Comparison of ENCODE assay signal across 10 cellular contexts in the genomic region with DNA sequence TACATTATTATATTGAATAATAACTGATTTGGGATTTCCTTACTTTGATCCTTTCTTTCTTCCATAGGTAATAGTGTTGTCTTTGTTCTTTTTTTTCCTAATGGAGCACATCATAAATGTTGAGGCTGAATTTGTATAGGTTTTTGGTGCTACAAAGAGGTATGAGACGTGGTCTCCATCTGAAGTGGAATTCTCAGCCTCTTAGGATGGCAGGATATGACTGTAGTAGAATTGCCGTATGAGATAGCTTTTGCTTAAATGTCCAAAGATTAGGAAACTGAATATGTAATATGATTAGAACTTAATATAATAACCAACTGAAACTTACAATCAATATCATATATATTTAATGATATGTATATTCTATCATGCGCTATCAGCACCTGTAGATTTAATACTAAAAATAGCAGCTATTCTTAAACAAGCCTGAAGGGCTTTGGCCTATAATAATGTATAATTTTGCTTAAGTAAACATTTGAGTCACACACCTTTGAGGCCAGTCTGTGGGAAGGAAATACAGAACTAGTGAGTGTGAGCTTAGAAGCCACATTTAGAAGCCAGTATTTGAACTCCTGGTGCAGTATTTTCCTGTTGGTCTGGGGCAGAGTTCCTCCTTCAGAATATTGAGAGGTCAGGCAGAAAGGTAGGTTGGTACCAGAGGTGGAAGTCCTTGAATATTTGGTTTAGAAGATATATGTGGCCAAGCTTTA.
DNase-seq lines count a peak whose midpoint lies in the region; ATAC-seq and TF ChIP-seq lines count a peak whose summit lies in the region.
"Had no signal": no experiment of that assay in that cellular context is flagged by ENCODE, and none has a peak within 500 bp of the region (broad histone marks: within the 10 kb centered on the region; RNA-seq: fewer than 3 reads in every experiment).

No MANE protein-coding gene starts in this region.

- no peaks in the 10 kb centered on the region for H4K20me1 ChIP-seq in HCT116 (ENCODE audit: insufficient read depth)
- H4K20me1 ChIP-seq in OCI-LY1 (ENCODE audit: insufficient read depth, low read length), result no peaks in the 10 kb centered on the region

- TF ChIP-seq POLR2A in HCT116 (IDR thresholded peaks at IDR 0.05; ENCODE audit: borderline replicate concordance, extremely low read depth, insufficient read depth, insufficient read length), result no peak

- H2AFZ ChIP-seq in HCT116 (ENCODE audit: low read depth, low read length, poor library complexity, severe bottlenecking) (no peak overlapping the region), OCI-LY1 (ENCODE audit: low read length) (no peak overlapping the region)

- intact Hi-C loops in HCT116 (cut with micrococcal nuclease), result no loop called here

- H3K9ac ChIP-seq in HCT116 (ENCODE audit: low read length) (no peak overlapping the region), OCI-LY1 (ENCODE audit: low read length) (no peak overlapping the region)

- no peak for TF ChIP-seq RAD21 in HCT116 (IDR thresholded peaks at IDR 0.05; ENCODE audit: low read depth)

- no TSS peak for BruUV-seq in HCT116 (replicated peaks; lab: Mats Ljungman, UMichigan)

- peak overlapping the region; percentile 40 for H3K4me2 ChIP-seq in HCT116 (ENCODE audit: low read length)
- H3K4me2 ChIP-seq in OCI-LY1 (ENCODE audit: low read length), result no peak overlapping the region; the same call in 1 of the 2 replicates

- DNase-seq in AG10803 (ENCODE audit: low read depth) (peak; percentile 34), HCT116 (ENCODE audit: low read depth, low spot score) (peak; percentile 23), glomerular visceral epithelial cell (ENCODE audit: extremely low spot score) (peak; percentile 55), NCI-H1092 (lab: John Stamatoyannopoulos, UW) (no peak), NCI-H1694 treated with DMSO at 0.1 percent for 48 hours (lab: John Stamatoyannopoulos, UW) (no peak)
- DNase-seq: effector CD8-positive, alpha-beta T cell; naive thymus-derived CD8-positive, alpha-beta T cell had no signal

- ATAC-seq in HCT116 (peak; percentile 50; the same call in 1 of the 2 replicates), GM18867 (IDR thresholded peaks at IDR 0.05; ENCODE audit: unreplicated experiment) (no peak), HG03135 (IDR thresholded peaks at IDR 0.05; ENCODE audit: unreplicated experiment) (no peak)
- ATAC-seq: naive thymus-derived CD8-positive, alpha-beta T cell had no signal

- CTCF ChIA-PET in HCT116 (lab: Charles Lee), result interaction anchor here (1.3 kb wide), 1 partner anchor 21 kb away, joined by 4 read pairs; no protein-coding TSS in a partner anchor

- RAD21 ChIA-PET in HCT116 (lab: Charles Lee; ENCODE audit: low non-redundant PET in 1 of 2, low total read pairs in 2 of 2, uncharacterized antibody in 2 of 2, unreplicated experiment in 2 of 2), result no interaction called here

- H3K4me1 ChIP-seq in HCT116 (ENCODE audit: control insufficient read depth in 1 of 2, insufficient read depth in 2 of 2, low read length in 2 of 2), result peaks cover 8 to 9% of the 10 kb centered on the region in 2 experiments
- H3K4me1 ChIP-seq in OCI-LY1 (ENCODE audit: insufficient read depth, low read length, severe bottlenecking), result peaks cover 71% of the 10 kb centered on the region

- H3K9me3 ChIP-seq in HCT116 (ENCODE audit: control insufficient read depth in 1 of 2, insufficient read depth in 1 of 2, low read depth in 1 of 2, low read length in 2 of 2) (no peaks in the 10 kb centered on the region), OCI-LY1 (ENCODE audit: low read length) (no peaks in the 10 kb centered on the region)

- no peak overlapping the region for H3K4me3 ChIP-seq in AG10803 (ENCODE audit: low read length)
- no peak overlapping the region for H3K4me3 ChIP-seq in HCT116 (replicated peaks in 1 of 2; ENCODE audit: low read depth in 1 of 2, low read length in 2 of 2)
- no peak overlapping the region for H3K4me3 ChIP-seq in OCI-LY1 (ENCODE audit: low read depth, low read length, poor library complexity, severe bottlenecking)

- H3K27me3 ChIP-seq in HCT116 (ENCODE audit: insufficient read depth, low read length), result no peaks in the 10 kb centered on the region
- no peaks in the 10 kb centered on the region for H3K27me3 ChIP-seq in OCI-LY1 (ENCODE audit: insufficient read depth, low read length)

- H3K9me2 ChIP-seq in HCT116 (ENCODE audit: insufficient read depth) (no peaks in the 10 kb centered on the region), OCI-LY1 (ENCODE audit: low read depth, low read length) (no peaks in the 10 kb centered on the region)

- POLR2A ChIA-PET in HCT116 (lab: Charles Lee), result interaction anchor here (0.8 kb wide), 1 partner anchor 266 kb away, joined by 4 read pairs; a partner anchor contains a TSS

- H3K79me2 ChIP-seq in HCT116 (ENCODE audit: insufficient read depth, low read length), result no peaks in the 10 kb centered on the region
- peaks cover 24% of the 10 kb centered on the region for H3K79me2 ChIP-seq in OCI-LY1 (ENCODE audit: insufficient read depth, low read length)

- H3F3A ChIP-seq in OCI-LY1 (ENCODE audit: insufficient read depth, low read length), result no peaks in the 10 kb centered on the region

- H3K27ac ChIP-seq in HCT116 (ENCODE audit: low read depth, low read length) (peak overlapping the region; percentile 36; the same call in 1 of the 2 replicates), OCI-LY1 (ENCODE audit: low read depth, low read length, poor library complexity, severe bottlenecking) (peak overlapping the region; percentile 64)

- H3K36me3 ChIP-seq in HCT116 (ENCODE audit: control insufficient read depth in 1 of 2, insufficient read depth in 2 of 2, low read length in 2 of 2) (0 out of 4 replicates have a peak, but pooled peaks cover 0 to 2% of the 10 kb centered on the region in 2 experiments), OCI-LY1 (ENCODE audit: insufficient read depth, low read length) (peaks cover 93% of the 10 kb centered on the region)

- no peak for TF ChIP-seq CTCF in AG10803 (conservative IDR thresholded peaks at IDR 0.05; ENCODE audit: low read length)
- TF ChIP-seq CTCF in HCT116 (IDR thresholded peaks at IDR 0.05 in 2 of 3, conservative IDR thresholded peaks at IDR 0.05 in 1 of 3; ENCODE audit: borderline replicate concordance in 1 of 3, insufficient read depth in 1 of 3, low read depth in 2 of 3, low read length in 2 of 3), result no peak
- TF ChIP-seq CTCF in OCI-LY1 (IDR thresholded peaks at IDR 0.05; ENCODE audit: low read length), result no peak

TF ChIP-seq in HCT116, 20 proteins besides CTCF, POLR2A, EP300 and RAD21:
- no peak for TF ChIP-seq CBX3 (IDR thresholded peaks at IDR 0.05; ENCODE audit: low read depth)
- TF ChIP-seq SIN3A (IDR thresholded peaks at IDR 0.05; ENCODE audit: low read depth), result no peak
- no peak for TF ChIP-seq ZFX (IDR thresholded peaks at IDR 0.05)
- TF ChIP-seq FOSL1 (IDR thresholded peaks at IDR 0.05; ENCODE audit: low read depth), result 0 out of 2 replicates have a peak, but pooled peaks have one; percentile 15
- TF ChIP-seq SRF (IDR thresholded peaks at IDR 0.05; ENCODE audit: low read depth), result no peak
- TF ChIP-seq EZH2 (IDR thresholded peaks at IDR 0.05), result no peak
- TF ChIP-seq TCF7L2 (IDR thresholded peaks at IDR 0.05; ENCODE audit: borderline replicate concordance, extremely low read depth, insufficient read depth, insufficient read length), result no peak
- peak; percentile 26; the same call in 1 of the 2 replicates for TF ChIP-seq JUND (IDR thresholded peaks at IDR 0.05)
- TF ChIP-seq, protein P1, sequence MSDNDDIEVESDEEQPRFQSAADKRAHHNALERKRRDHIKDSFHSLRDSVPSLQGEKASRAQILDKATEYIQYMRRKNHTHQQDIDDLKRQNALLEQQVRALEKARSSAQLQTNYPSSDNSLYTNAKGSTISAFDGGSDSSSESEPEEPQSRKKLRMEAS (IDR thresholded peaks at IDR 0.05), result no peak

Comparison
In these comparisons a context has a peak if more than half of its experiments do, and no peak if none do; other contexts are left out.
1. DNase-seq: peak in AG10803 (single experiment), HCT116 (single experiment) and glomerular visceral epithelial cell (single experiment); none in NCI-H1092 (single experiment) and NCI-H1694 treated with DMSO at 0.1 percent for 48 hours (single experiment).